14 cellular contexts compared by ENCODE assay signal in genomic region chr9:132794730-132795380, GRCh38.
DNase-seq lines count a peak whose midpoint lies in the region; ATAC-seq and TF ChIP-seq lines count a peak whose summit lies in the region.
"Had no signal": no experiment of that assay in that cellular context is flagged by ENCODE, and none has a peak within 500 bp of the region (broad histone marks: within the 10 kb centered on the region; RNA-seq: fewer than 3 reads in every experiment).

No MANE protein-coding gene starts in this region.

- no peak for ATAC-seq in HG03025 (IDR thresholded peaks at IDR 0.05; ENCODE audit: low FRiP score, unreplicated experiment)
- ATAC-seq in GM21528 (IDR thresholded peaks at IDR 0.05; ENCODE audit: low FRiP score, unreplicated experiment), result no peak

- no peak overlapping the region for H3K4me3 Mint-ChIP-seq in activated CD4-positive, alpha-beta memory T cell treated with anti-CD3 and anti-CD28 coated beads for 36 hours
- H3K4me3 Mint-ChIP-seq in activated CD4-positive, alpha-beta memory T cell treated with anti-CD3 and anti-CD28 coated beads, Interleukin-2, amount 10 ng/mL, durations not matched to agents 7 days and 5 days, result no peak overlapping the region

- POLR2A ChIA-PET in activated CD4-positive, alpha-beta memory T cell treated with anti-CD3 and anti-CD28 coated beads for 36 hours (lab: Charles Lee), result no interaction called here
- POLR2A ChIA-PET in activated CD4-positive, alpha-beta memory T cell treated with anti-CD3 and anti-CD28 coated beads, Interleukin-2, amount 10 ng/mL, durations not matched to agents 7 days and 5 days (lab: Charles Lee), result no interaction called here

- peaks cover 0 to 21% (median 11%) of the 10 kb centered on the region in 4 donors for H3K4me1 ChIP-seq in transverse colon

- TF ChIP-seq CTCF in transverse colon (IDR thresholded peaks at IDR 0.05), result no peak

- in situ Hi-C loops in transverse colon (cut with MboI; ENCODE audit: low pct_ligation_motif_present in 1 of 4, low pct_unique_long_range_greater_than_20kb in 1 of 4, low sequenced_read_pairs in 3 of 4), result loop anchor here in 1 of 4 donors (5.0 kb wide), 1 partner anchor 288 kb away; no protein-coding TSS in a partner anchor

- H3K9me3 ChIP-seq in transverse colon, result no peaks in the 10 kb centered on the region
- H3K9me3 ChIP-seq: Caco-2, spleen had no signal

- 14% methylated on average over 13 of the region's 13 CpGs; no CpG with 5 or more reads in 1 of the 2 donors for WGBS in transverse colon (ENCODE audit: low coverage in 1 of 2), 2 donors

- H3K36me3 ChIP-seq in transverse colon, result no peaks in the 10 kb centered on the region
- H3K36me3 ChIP-seq: spleen had no signal

- no peaks in the 10 kb centered on the region for H3K4me1 Mint-ChIP-seq in activated CD4-positive, alpha-beta memory T cell treated with anti-CD3 and anti-CD28 coated beads for 36 hours (ENCODE audit: low read depth)
- H3K4me1 Mint-ChIP-seq in activated CD4-positive, alpha-beta memory T cell treated with anti-CD3 and anti-CD28 coated beads, Interleukin-2, amount 10 ng/mL, durations not matched to agents 7 days and 5 days, result peaks cover 3% of the 10 kb centered on the region

- intact Hi-C loops in activated CD4-positive, alpha-beta memory T cell treated with anti-CD3 and anti-CD28 coated beads for 36 hours (cut with micrococcal nuclease), result no loop called here
- intact Hi-C loops in transverse colon (cut with DNase I; ENCODE audit: low total_unique reads), result no loop called here

- no peak overlapping the region for H3K27ac Mint-ChIP-seq in activated CD4-positive, alpha-beta memory T cell treated with anti-CD3 and anti-CD28 coated beads for 36 hours
- H3K27ac Mint-ChIP-seq in activated CD4-positive, alpha-beta memory T cell treated with anti-CD3 and anti-CD28 coated beads, Interleukin-2, amount 10 ng/mL, durations not matched to agents 7 days and 5 days, result no peak overlapping the region

- H3K27me3 Mint-ChIP-seq in activated CD4-positive, alpha-beta memory T cell treated with anti-CD3 and anti-CD28 coated beads for 36 hours, result peaks cover 15% of the 10 kb centered on the region
- peaks cover 43% of the 10 kb centered on the region for H3K27me3 Mint-ChIP-seq in activated CD4-positive, alpha-beta memory T cell treated with anti-CD3 and anti-CD28 coated beads, Interleukin-2, amount 10 ng/mL, durations not matched to agents 7 days and 5 days

- DNase-seq in activated CD4-positive, alpha-beta memory T cell treated with anti-CD3 and anti-CD28 coated beads for 36 hours, result peak; percentile 24
- no peak for DNase-seq in activated CD4-positive, alpha-beta memory T cell treated with anti-CD3 and anti-CD28 coated beads, Interleukin-2, amount 10 ng/mL, durations not matched to agents 7 days and 5 days
- peak; percentile 72 for DNase-seq in NCI-H69 (lab: John Stamatoyannopoulos, UW)
- peak; percentile 43 to 47 for DNase-seq in erythroblast (lab: John Stamatoyannopoulos, UW)
- peak; percentile 57 for DNase-seq in transverse colon
- no peak for DNase-seq in cerebellar nuclear complex (lab: John Stamatoyannopoulos, UW)
- DNase-seq: ACHN, amniotic stem cell, Caco-2, mesenchymal stem cell, NCI-H1694, spleen had no signal

- H3K4me3 ChIP-seq in transverse colon, result no peak overlapping the region
- H3K4me3 ChIP-seq: spleen had no signal

- peaks cover 5% of the 10 kb centered on the region for H3K27me3 ChIP-seq in transverse colon

- no peak overlapping the region for H3K27ac ChIP-seq in transverse colon
- H3K27ac ChIP-seq: spleen had no signal

- no peaks in the 10 kb centered on the region for H3K36me3 Mint-ChIP-seq in activated CD4-positive, alpha-beta memory T cell treated with anti-CD3 and anti-CD28 coated beads for 36 hours
- no peaks in the 10 kb centered on the region for H3K36me3 Mint-ChIP-seq in activated CD4-positive, alpha-beta memory T cell treated with anti-CD3 and anti-CD28 coated beads, Interleukin-2, amount 10 ng/mL, durations not matched to agents 7 days and 5 days (ENCODE audit: low read depth)

- CTCF ChIA-PET in activated CD4-positive, alpha-beta memory T cell treated with anti-CD3 and anti-CD28 coated beads for 36 hours (lab: Charles Lee), result no interaction called here
- CTCF ChIA-PET in activated CD4-positive, alpha-beta memory T cell treated with anti-CD3 and anti-CD28 coated beads, Interleukin-2, amount 10 ng/mL, durations not matched to agents 7 days and 5 days (lab: Charles Lee), result no interaction called here

- TF ChIP-seq EP300 in transverse colon (IDR thresholded peaks at IDR 0.05; ENCODE audit: low read depth), result no peak

- H3K9me3 Mint-ChIP-seq in activated CD4-positive, alpha-beta memory T cell treated with anti-CD3 and anti-CD28 coated beads for 36 hours, result no peaks in the 10 kb centered on the region
- no peaks in the 10 kb centered on the region for H3K9me3 Mint-ChIP-seq in activated CD4-positive, alpha-beta memory T cell treated with anti-CD3 and anti-CD28 coated beads, Interleukin-2, amount 10 ng/mL, durations not matched to agents 7 days and 5 days

- TF ChIP-seq POLR2A in erythroblast (IDR thresholded peaks at IDR 0.05; ENCODE audit: low read length) (no peak), transverse colon (IDR thresholded peaks at IDR 0.05) (no peak)

Comparison
In these comparisons a context has a peak if more than half of its experiments do, and no peak if none do; other contexts are left out.
1. DNase-seq: peak in activated CD4-positive, alpha-beta memory T cell treated with anti-CD3 and anti-CD28 coated beads for 36 hours (single experiment), NCI-H69 (single experiment), erythroblast (2 of 2) and transverse colon (single experiment); none in activated CD4-positive, alpha-beta memory T cell treated with anti-CD3 and anti-CD28 coated beads, Interleukin-2, amount 10 ng/mL, durations not matched to agents 7 days and 5 days (single experiment) and cerebellar nuclear complex (0 of 2).